ENCODE assay signal across 23 cellular contexts in genomic region chr1:109513110-109513702, GRCh38. TPM values are rescaled to one million over a fixed set of nuclear protein-coding genes. Genes with fewer than 3 reads are reported as not detected.
DNase-seq lines count a peak whose midpoint lies in the region; ATAC-seq and TF ChIP-seq lines count a peak whose summit lies in the region.
"Had no signal": no experiment of that assay in that cellular context is flagged by ENCODE, and none has a peak within 500 bp of the region (broad histone marks: within the 10 kb centered on the region; RNA-seq: fewer than 3 reads in every experiment).

No MANE protein-coding gene starts in this region.

- ATAC-seq in GM21619 (IDR thresholded peaks at IDR 0.05; ENCODE audit: unreplicated experiment): no peak
- ATAC-seq: GM23338, T-cell had no signal

- no peak overlapping the region for H3K4me3 ChIP-seq in fibroblast of villous mesenchyme (ENCODE audit: low read depth, low read length)
- H3K4me3 ChIP-seq: GM23338 had no signal

- no peak for TF ChIP-seq CTCF in fibroblast of villous mesenchyme (IDR thresholded peaks at IDR 0.05; ENCODE audit: insufficient read depth, low read depth, low read length)

- in situ Hi-C loops in ACHN (cut with HindIII; ENCODE audit: low pct_ligation_motif_present, low pct_unique_long_range_greater_than_20kb, low sequenced_read_pairs): no loop called here

- peak; percentile 13 for DNase-seq in NCI-H2029 (lab: John Stamatoyannopoulos, UW)
- no peak for DNase-seq in NCI-H2029 treated with DMSO at 0.1 percent for 48 hours (lab: John Stamatoyannopoulos, UW)
- peak; percentile 47 for DNase-seq in NCI-H146 (lab: John Stamatoyannopoulos, UW)
- peak; percentile 37 for DNase-seq in NCI-H2196 treated with DMSO at 0.1 percent for 48 hours (lab: John Stamatoyannopoulos, UW; ENCODE audit: unreplicated experiment)
- peak; percentile 25 for DNase-seq in fibroblast of villous mesenchyme (ENCODE audit: low read depth)
- DNase-seq in ACHN: no peak
- DNase-seq in hippocampal formation (lab: John Stamatoyannopoulos, UW): no peak
- DNase-seq: BE2C; CD8-positive, alpha-beta memory T cell; DMS 273 treated with DMSO at 0.1 percent for 48 hours; DND-41; H9; HFFc6; MM.1S; NCI-H1417 treated with DMSO at 0.1 percent for 48 hours; NCI-H1930; NCI-H2227 treated with DMSO at 0.1 percent for 48 hours; NCI-H774; Right ventricle myocardium superior; RPMI8226; T-cell had no signal

RNA-seq across cellular contexts. Expression of gene AMIGO1, which starts 3.7 kb away (rescaled TPM):
- 0.97 and 3.5 TPM in 2 replicates for total RNA-seq in fibroblast of villous mesenchyme

RNA-seq across cellular contexts. Expression of gene CYB561D1, which starts 19.3 kb away (rescaled TPM):
- total RNA-seq in fibroblast of villous mesenchyme: 4.7 and 6.1 TPM in 2 replicates

RNA-seq across cellular contexts. Expression of gene GPR61, which starts 26.5 kb away (rescaled TPM):
- under 0.01 TPM in 1 of 2 replicates, not detected in the other for total RNA-seq in fibroblast of villous mesenchyme
- total RNA-seq: GM23338 had no signal

RNA-seq across cellular contexts. Expression of gene ATXN7L2, which starts 29.5 kb away (rescaled TPM):
- total RNA-seq in fibroblast of villous mesenchyme: 3.9 and 4.7 TPM in 2 replicates

RNA-seq across cellular contexts. Expression of gene GNAI3, which starts 35.2 kb away (rescaled TPM):
- total RNA-seq in fibroblast of villous mesenchyme: 14.2 and 17.3 TPM in 2 replicates

Comparison
In these comparisons a context has a peak if more than half of its experiments do, and no peak if none do; other contexts are left out.
1. DNase-seq: peak in NCI-H2029 (single experiment), NCI-H146 (single experiment), NCI-H2196 treated with DMSO at 0.1 percent for 48 hours (single experiment) and fibroblast of villous mesenchyme (single experiment); none in NCI-H2029 treated with DMSO at 0.1 percent for 48 hours (single experiment), ACHN (single experiment) and hippocampal formation (0 of 2).